ENCODE assay signal across 7 cellular contexts in the genomic region with DNA sequence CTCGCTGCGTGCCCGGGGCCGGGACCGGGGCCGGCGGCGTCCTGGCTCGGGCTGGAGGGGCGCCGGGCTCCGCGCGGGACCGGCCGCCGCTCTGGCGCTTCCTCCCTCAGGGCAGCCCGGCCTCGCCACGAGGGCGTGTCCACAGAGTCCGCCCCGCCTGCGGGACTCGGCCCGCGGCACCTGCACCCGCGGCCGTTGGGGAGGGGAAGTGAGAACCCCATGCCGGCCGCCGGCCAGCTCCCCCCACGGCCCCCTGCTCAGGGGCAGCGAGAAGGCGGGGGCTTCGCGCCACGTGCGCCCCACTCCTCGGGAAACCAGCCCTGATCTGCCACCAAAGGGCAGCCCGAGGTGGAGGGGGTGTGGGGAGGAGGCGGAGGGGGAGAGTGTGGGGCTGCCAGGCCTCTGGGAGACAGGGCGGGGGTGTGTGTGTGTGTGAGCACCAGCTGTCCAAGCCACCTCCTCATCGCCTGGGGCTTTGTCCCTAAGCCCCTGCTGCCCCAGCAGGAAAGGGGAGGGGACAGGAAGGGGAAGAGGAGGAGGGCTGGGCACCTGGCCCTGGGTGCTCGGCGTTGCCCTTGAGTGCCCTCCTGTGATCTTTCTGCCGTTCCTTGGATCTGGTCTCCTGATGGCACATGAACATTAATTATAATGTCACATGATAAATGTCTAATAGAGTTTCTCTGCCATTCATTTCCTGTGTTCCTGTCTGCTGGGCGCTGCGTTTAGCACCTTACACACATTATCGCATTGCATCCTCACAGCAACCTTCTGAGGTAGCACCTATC.
DNase-seq lines count a peak whose midpoint lies in the region; ATAC-seq lines count a peak whose summit lies in the region.

A gene with protein sequence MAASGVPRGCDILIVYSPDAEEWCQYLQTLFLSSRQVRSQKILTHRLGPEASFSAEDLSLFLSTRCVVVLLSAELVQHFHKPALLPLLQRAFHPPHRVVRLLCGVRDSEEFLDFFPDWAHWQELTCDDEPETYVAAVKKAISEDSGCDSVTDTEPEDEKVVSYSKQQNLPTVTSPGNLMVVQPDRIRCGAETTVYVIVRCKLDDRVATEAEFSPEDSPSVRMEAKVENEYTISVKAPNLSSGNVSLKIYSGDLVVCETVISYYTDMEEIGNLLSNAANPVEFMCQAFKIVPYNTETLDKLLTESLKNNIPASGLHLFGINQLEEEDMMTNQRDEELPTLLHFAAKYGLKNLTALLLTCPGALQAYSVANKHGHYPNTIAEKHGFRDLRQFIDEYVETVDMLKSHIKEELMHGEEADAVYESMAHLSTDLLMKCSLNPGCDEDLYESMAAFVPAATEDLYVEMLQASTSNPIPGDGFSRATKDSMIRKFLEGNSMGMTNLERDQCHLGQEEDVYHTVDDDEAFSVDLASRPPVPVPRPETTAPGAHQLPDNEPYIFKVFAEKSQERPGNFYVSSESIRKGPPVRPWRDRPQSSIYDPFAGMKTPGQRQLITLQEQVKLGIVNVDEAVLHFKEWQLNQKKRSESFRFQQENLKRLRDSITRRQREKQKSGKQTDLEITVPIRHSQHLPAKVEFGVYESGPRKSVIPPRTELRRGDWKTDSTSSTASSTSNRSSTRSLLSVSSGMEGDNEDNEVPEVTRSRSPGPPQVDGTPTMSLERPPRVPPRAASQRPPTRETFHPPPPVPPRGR (minus strand): TSS at position 93 of the 785 bp plus-strand sequence. CDS start 120 bp downstream, outside the sequence.

- H3K9me3 Mint-ChIP-seq in stimulated activated effector memory CD8-positive, alpha-beta T cell treated with anti-CD3 and anti-CD28 coated beads, Interleukin-12 subunit alpha, Interleukin-12 subunit beta, amount 100 ng/mL, for 72 hours: no peaks in the 10 kb centered on the region

- H3K9me3 ChIP-seq in effector memory CD4-positive, alpha-beta T cell (ENCODE audit: control insufficient read depth, low read length): no peaks in the 10 kb centered on the region
- H3K9me3 ChIP-seq in mucosa of stomach (ENCODE audit: control insufficient read depth, low read length): no peaks in the 10 kb centered on the region

- peak; percentile 46 for DNase-seq in NCI-H2081 treated with DMSO at 0.1 percent for 48 hours (lab: John Stamatoyannopoulos, UW)
- DNase-seq in activated CD4-positive, alpha-beta T cell treated with anti-CD3 and anti-CD28 coated beads for 48 hours: peak; percentile 42
- DNase-seq in effector memory CD4-positive, alpha-beta T cell: peak in 1 of 3 donors; percentile 18
- DNase-seq in stimulated activated effector memory CD8-positive, alpha-beta T cell treated with anti-CD3 and anti-CD28 coated beads, Interleukin-12 subunit alpha, Interleukin-12 subunit beta, amount 100 ng/mL, for 72 hours (ENCODE audit: low spot score in 2 of 2): peak; percentile 58 to 78

- H3K4me1 ChIP-seq in effector memory CD4-positive, alpha-beta T cell (ENCODE audit: control insufficient read depth, insufficient read depth, low read length, poor library complexity, severe bottlenecking): peaks cover 9% of the 10 kb centered on the region
- H3K4me1 ChIP-seq in mucosa of stomach (ENCODE audit: control insufficient read depth, insufficient read depth, low read length): peaks cover 13% of the 10 kb centered on the region

- no peaks in the 10 kb centered on the region for H3K36me3 ChIP-seq in effector memory CD4-positive, alpha-beta T cell (ENCODE audit: control insufficient read depth, insufficient read depth, low read length)
- H3K36me3 ChIP-seq in mucosa of stomach (ENCODE audit: control insufficient read depth, insufficient read depth, low read length): no peaks in the 10 kb centered on the region

- peak; percentile 68 for ATAC-seq in GM18502 (IDR thresholded peaks at IDR 0.05; ENCODE audit: poor library complexity, unreplicated experiment)
- ATAC-seq in HG02884 (IDR thresholded peaks at IDR 0.05; ENCODE audit: unreplicated experiment): peak; percentile 46
- ATAC-seq in stimulated activated effector memory CD8-positive, alpha-beta T cell treated with anti-CD3 and anti-CD28 coated beads, Interleukin-12 subunit alpha, Interleukin-12 subunit beta, amount 100 ng/mL, for 72 hours: peak; percentile 84

- H3K36me3 Mint-ChIP-seq in stimulated activated effector memory CD8-positive, alpha-beta T cell treated with anti-CD3 and anti-CD28 coated beads, Interleukin-12 subunit alpha, Interleukin-12 subunit beta, amount 100 ng/mL, for 72 hours: peaks cover 12% of the 10 kb centered on the region

- H3K9ac ChIP-seq in mucosa of stomach (ENCODE audit: low read length): peak within 1 kb of the TSS; percentile 72

- H3K27ac ChIP-seq in effector memory CD4-positive, alpha-beta T cell (ENCODE audit: insufficient read depth, low read length, poor library complexity, severe bottlenecking): peak within 1 kb of the TSS; percentile 32

- peaks cover 55% of the 10 kb centered on the region for H3K4me1 Mint-ChIP-seq in stimulated activated effector memory CD8-positive, alpha-beta T cell treated with anti-CD3 and anti-CD28 coated beads, Interleukin-12 subunit alpha, Interleukin-12 subunit beta, amount 100 ng/mL, for 72 hours

- no peaks in the 10 kb centered on the region for H3K27me3 ChIP-seq in effector memory CD4-positive, alpha-beta T cell (replicated peaks; ENCODE audit: control insufficient read depth, insufficient read depth, low read length, poor library complexity, severe bottlenecking)
- H3K27me3 ChIP-seq in mucosa of stomach (ENCODE audit: control insufficient read depth, insufficient read depth, low read length): peaks cover 10% of the 10 kb centered on the region

- H3K27ac Mint-ChIP-seq in stimulated activated effector memory CD8-positive, alpha-beta T cell treated with anti-CD3 and anti-CD28 coated beads, Interleukin-12 subunit alpha, Interleukin-12 subunit beta, amount 100 ng/mL, for 72 hours: peak within 1 kb of the TSS; percentile 97

- H3K4me3 Mint-ChIP-seq in stimulated activated effector memory CD8-positive, alpha-beta T cell treated with anti-CD3 and anti-CD28 coated beads, Interleukin-12 subunit alpha, Interleukin-12 subunit beta, amount 100 ng/mL, for 72 hours: peak within 1 kb of the TSS; percentile 100

- H3K4me3 ChIP-seq in effector memory CD4-positive, alpha-beta T cell (ENCODE audit: insufficient read depth, low read depth, low read length, poor library complexity, severe bottlenecking): peak within 1 kb of the TSS; percentile 79
- peak within 1 kb of the TSS; percentile 54 for H3K4me3 ChIP-seq in mucosa of stomach (ENCODE audit: low read length)
